In genomic region chr1:33294071-33295010, GRCh38 we compare ENCODE assay signal across 37 cellular contexts. TPM values are rescaled to one million over a fixed set of nuclear protein-coding genes. Genes with fewer than 3 reads are reported as not detected.
DNase-seq lines count a peak whose midpoint lies in the region; ATAC-seq and TF ChIP-seq lines count a peak whose summit lies in the region.
"Had no signal": no experiment of that assay in that cellular context is flagged by ENCODE, and none has a peak within 500 bp of the region (broad histone marks: within the 10 kb centered on the region; RNA-seq: fewer than 3 reads in every experiment).

No MANE protein-coding gene starts in this region.

- no peaks in the 10 kb centered on the region for H3K9me3 ChIP-seq in CD8-positive, alpha-beta T cell (ENCODE audit: low read length)
- H3K9me3 ChIP-seq: heart right ventricle, mucosa of descending colon, suprapubic skin had no signal

- peaks cover 20% of the 10 kb centered on the region for H3K36me3 Mint-ChIP-seq in activated CD4-positive, alpha-beta T cell treated with anti-CD3 and anti-CD28 coated beads, Interleukin-2, amount 10 ng/mL, durations not matched to agents 7 days and 5 days (ENCODE audit: low read depth)
- peaks cover 57% of the 10 kb centered on the region for H3K36me3 Mint-ChIP-seq in CD8-positive, alpha-beta T cell

- no peaks in the 10 kb centered on the region for H3K9me3 Mint-ChIP-seq in activated CD4-positive, alpha-beta T cell treated with anti-CD3 and anti-CD28 coated beads, Interleukin-2, amount 10 ng/mL, durations not matched to agents 7 days and 5 days
- H3K9me3 Mint-ChIP-seq in CD8-positive, alpha-beta T cell, result no peaks in the 10 kb centered on the region
- H3K9me3 Mint-ChIP-seq: activated T-cell treated with anti-CD3 and anti-CD28 coated beads, Interleukin-2, amount 50 U/mL, for 4 hours; CD4-positive, alpha-beta T cell; GM23338; stimulated activated naive B cell treated with anti-CD40 and anti-IgM and Interleukin-4, amounts not matched to agents 10 μg/mL and 1 μg/mL and 100 μg/mL, for 72 hours had no signal

- CTCF ChIA-PET in activated CD4-positive, alpha-beta T cell treated with anti-CD3 and anti-CD28 coated beads, Interleukin-2, amount 10 ng/mL, durations not matched to agents 7 days and 5 days (lab: Charles Lee), result interaction anchor here (0.8 to 3.4 kb wide), 10 partner anchors 12 to 177 kb away, joined by 3 to 16 read pairs (median 4); partner anchors contain the start of genes A3GALT2 and ZSCAN20
- CTCF ChIA-PET in RWPE1 (lab: Yijun Ruan, JAX), result interaction anchor here (0.6 to 1.4 kb wide), 3 partner anchors 26 to 153 kb away, joined by 3 to 8 read pairs (median 4); no protein-coding TSS in a partner anchor
- CTCF ChIA-PET in CD8-positive, alpha-beta T cell (lab: Charles Lee), result interaction anchor here (0.7 to 7.1 kb wide), 17 partner anchors 9 to 177 kb away, joined by 3 to 127 read pairs (median 5); partner anchors contain the start of gene ZSCAN20

- H3K4me1 ChIP-seq in CD8-positive, alpha-beta T cell (ENCODE audit: insufficient read depth, low read length), result no peaks in the 10 kb centered on the region
- H3K4me1 ChIP-seq: parathyroid adenoma had no signal

- no peaks in the 10 kb centered on the region for H3K27me3 Mint-ChIP-seq in activated CD4-positive, alpha-beta T cell treated with anti-CD3 and anti-CD28 coated beads, Interleukin-2, amount 10 ng/mL, durations not matched to agents 7 days and 5 days
- H3K27me3 Mint-ChIP-seq in CD8-positive, alpha-beta T cell (ENCODE audit: low read depth), result no peaks in the 10 kb centered on the region
- H3K27me3 Mint-ChIP-seq: CD4-positive, alpha-beta T cell; stimulated activated naive B cell treated with anti-CD40 and anti-IgM and Interleukin-4, amounts not matched to agents 10 μg/mL and 1 μg/mL and 100 μg/mL, for 72 hours had no signal

- H3K36me3 ChIP-seq in CD8-positive, alpha-beta T cell (ENCODE audit: insufficient read depth, low read length), result peaks cover 13% of the 10 kb centered on the region

- ATAC-seq in esophagus mucosa (peak; percentile 10), sciatic nerve (no peak)
- ATAC-seq in CD8-positive, alpha-beta T cell, result no peak

- peak overlapping the region; percentile 65 for H3K27ac Mint-ChIP-seq in activated CD4-positive, alpha-beta T cell treated with anti-CD3 and anti-CD28 coated beads, Interleukin-2, amount 10 ng/mL, durations not matched to agents 7 days and 5 days
- H3K27ac Mint-ChIP-seq in CD8-positive, alpha-beta T cell, result no peak overlapping the region
- H3K27ac Mint-ChIP-seq: GM23338 had no signal

- no peaks in the 10 kb centered on the region for H3K27me3 ChIP-seq in CD8-positive, alpha-beta T cell (ENCODE audit: insufficient read depth, low read length)
- H3K27me3 ChIP-seq: heart right ventricle, suprapubic skin had no signal

- intact Hi-C loops in sciatic nerve (cut with DNase I), result no loop called here
- intact Hi-C loops in CD8-positive, alpha-beta T cell (cut with DNase I, micrococcal nuclease), result loop anchor here (1.0 to 5.0 kb wide), 5 partner anchors 37 to 176 kb away; partner anchors contain the start of gene ZNF362 (in 1 of the 2)

- DNase-seq in activated CD4-positive, alpha-beta T cell treated with anti-CD3 and anti-CD28 coated beads, Interleukin-2, amount 10 ng/mL, durations not matched to agents 7 days and 5 days, result no peak
- DNase-seq in activated CD4-positive, alpha-beta T cell treated with anti-CD3 and anti-CD28 coated beads, Interleukin-2, amount 50 U/mL, for 48 hours, result no peak
- DNase-seq in RWPE1 (ENCODE audit: low spot score), result no peak
- DNase-seq in sciatic nerve (ENCODE audit: low spot score), result peak; percentile 32
- DNase-seq in amygdala (lab: John Stamatoyannopoulos, UW), result no peak
- DNase-seq in NCI-H82 treated with DMSO at 0.1 percent for 48 hours (lab: John Stamatoyannopoulos, UW; ENCODE audit: unreplicated experiment), result no peak
- no peak for DNase-seq in CD8-positive, alpha-beta T cell
- DNase-seq: 8988T; activated CD4-positive, alpha-beta T cell treated with anti-CD3 and anti-CD28 coated beads for 1 hour; activated naive CD4-positive, alpha-beta T cell; activated T-cell treated with anti-CD3 and anti-CD28 coated beads, Interleukin-2, amount 50 U/mL, for 4 hours; CD4-positive, alpha-beta T cell; effector CD4-positive, alpha-beta T cell; foreskin melanocyte; heart right ventricle; Kasumi-1; kidney glomerular epithelial cell; mucosa of descending colon; NCI-H146; NCI-H446; NCI-H82; RPMI8226; stimulated activated CD4-positive, alpha-beta T cell treated with anti-CD3 and anti-CD28 coated beads, Interleukin-4, amount 100 ng/mL, for 4 hours; stimulated activated naive B cell treated with anti-CD40 and anti-IgM and Interleukin-4, amounts not matched to agents 10 μg/mL and 1 μg/mL and 100 μg/mL, for 72 hours; T-helper 2 cell had no signal

- TF ChIP-seq CTCF in RWPE1 (conservative IDR thresholded peaks at IDR 0.05; ENCODE audit: low read depth), result no peak
- TF ChIP-seq CTCF in CD8-positive, alpha-beta T cell (IDR thresholded peaks at IDR 0.05), result no peak

- H3K4me3 ChIP-seq in CD8-positive, alpha-beta T cell (ENCODE audit: low read depth, low read length), result no peak overlapping the region
- H3K4me3 ChIP-seq: GM12878, GM23338, heart right ventricle, lung, mucosa of descending colon, suprapubic skin had no signal

- H3K4me1 Mint-ChIP-seq in activated CD4-positive, alpha-beta T cell treated with anti-CD3 and anti-CD28 coated beads, Interleukin-2, amount 10 ng/mL, durations not matched to agents 7 days and 5 days, result peaks cover 19% of the 10 kb centered on the region
- H3K4me1 Mint-ChIP-seq in CD8-positive, alpha-beta T cell (ENCODE audit: low read depth), result peaks cover 9% of the 10 kb centered on the region

- POLR2A ChIA-PET in activated CD4-positive, alpha-beta T cell treated with anti-CD3 and anti-CD28 coated beads, Interleukin-2, amount 10 ng/mL, durations not matched to agents 7 days and 5 days (lab: Charles Lee), result no interaction called here
- POLR2A ChIA-PET in RWPE1 (lab: Yijun Ruan, JAX; ENCODE audit: low non-redundant PET), result no interaction called here
- POLR2A ChIA-PET in CD8-positive, alpha-beta T cell (lab: Charles Lee), result interaction anchor here (0.6 kb wide), 2 partner anchors 181 to 872 kb away, joined by 3 to 5 read pairs; no protein-coding TSS in a partner anchor

- H3K27ac ChIP-seq in RWPE1, result peak overlapping the region; percentile 21; the same call in 1 of the 2 replicates
- H3K27ac ChIP-seq in CD8-positive, alpha-beta T cell (ENCODE audit: low read depth, low read length), result no peak overlapping the region
- H3K27ac ChIP-seq: HL-60, parathyroid adenoma had no signal

- H3K4me3 Mint-ChIP-seq in activated CD4-positive, alpha-beta T cell treated with anti-CD3 and anti-CD28 coated beads, Interleukin-2, amount 10 ng/mL, durations not matched to agents 7 days and 5 days, result no peak overlapping the region
- no peak overlapping the region for H3K4me3 Mint-ChIP-seq in CD8-positive, alpha-beta T cell
- H3K4me3 Mint-ChIP-seq: activated T-cell treated with anti-CD3 and anti-CD28 coated beads, Interleukin-2, amount 50 U/mL, for 4 hours; CD4-positive, alpha-beta T cell; GM23338; nephron; stimulated activated naive B cell treated with anti-CD40 and anti-IgM and Interleukin-4, amounts not matched to agents 10 μg/mL and 1 μg/mL and 100 μg/mL, for 72 hours had no signal

RNA-seq across cellular contexts. Expression of gene A3GALT2, which starts 26.6 kb away (rescaled TPM):
- total RNA-seq in activated CD4-positive, alpha-beta T cell treated with anti-CD3 and anti-CD28 coated beads, Interleukin-2, amount 10 ng/mL, durations not matched to agents 7 days and 5 days, result not detected
- total RNA-seq in esophagus mucosa, result not detected
- total RNA-seq in sciatic nerve, result not detected
- not detected for total RNA-seq in CD8-positive, alpha-beta T cell
- total RNA-seq: activated CD8-positive, alpha-beta memory T cell treated with anti-CD3 and anti-CD28 coated beads for 36 hours; CD4-positive, alpha-beta T cell; cerebellum; Daoy; GM12878; GM23338; mucosa of descending colon; right cardiac atrium; suprapubic skin had no signal

RNA-seq across cellular contexts. Expression of gene ZNF362, which starts 38.0 kb away (rescaled TPM):
- total RNA-seq in activated CD4-positive, alpha-beta T cell treated with anti-CD3 and anti-CD28 coated beads, Interleukin-2, amount 10 ng/mL, durations not matched to agents 7 days and 5 days, result 10 to 100 TPM; 21.4 to 21.8 TPM
- total RNA-seq in esophagus mucosa (14.0 TPM), sciatic nerve (40.0 TPM)
- total RNA-seq in CD8-positive, alpha-beta T cell, result 10 to 100 TPM; 19.3 to 22.6 TPM
